ENCODE assay signal across 8 cellular contexts in genomic region chr17:38352245-38353083, GRCh38. TPM values are rescaled to one million over a fixed set of nuclear protein-coding genes. Genes with fewer than 3 reads are reported as not detected.
DNase-seq lines count a peak whose midpoint lies in the region; ATAC-seq and TF ChIP-seq lines count a peak whose summit lies in the region.

No MANE protein-coding gene starts in this region.

- H3K27me3 Mint-ChIP-seq in IgD-negative memory B cell (no peaks in the 10 kb centered on the region), nephron (ENCODE audit: low read depth) (no peaks in the 10 kb centered on the region)
- no peaks in the 10 kb centered on the region for H3K27me3 Mint-ChIP-seq in activated CD8-positive, alpha-beta memory T cell treated with anti-CD3 and anti-CD28 coated beads, Interleukin-2, amount 10 ng/mL, durations not matched to agents 7 days and 5 days

- H3K4me1 Mint-ChIP-seq in IgD-negative memory B cell: peaks cover 28 to 38% (median 34%) of the 10 kb centered on the region in 3 donors
- peaks cover 40% of the 10 kb centered on the region for H3K4me1 Mint-ChIP-seq in activated CD8-positive, alpha-beta memory T cell treated with anti-CD3 and anti-CD28 coated beads, Interleukin-2, amount 10 ng/mL, durations not matched to agents 7 days and 5 days
- H3K4me1 Mint-ChIP-seq in nephron: peaks cover 39% of the 10 kb centered on the region

- H3K4me3 ChIP-seq in fibroblast of villous mesenchyme (ENCODE audit: low read depth, low read length): peak overlapping the region; percentile 78

- H3K9me3 Mint-ChIP-seq in IgD-negative memory B cell: no peaks in the 10 kb centered on the region
- H3K9me3 Mint-ChIP-seq in activated CD8-positive, alpha-beta memory T cell treated with anti-CD3 and anti-CD28 coated beads, Interleukin-2, amount 10 ng/mL, durations not matched to agents 7 days and 5 days (ENCODE audit: low read depth): no peaks in the 10 kb centered on the region
- H3K9me3 Mint-ChIP-seq in nephron: no peaks in the 10 kb centered on the region

- H3K27ac Mint-ChIP-seq in IgD-negative memory B cell (peak overlapping the region; percentile 31 to 69 (median 62)), nephron (peak overlapping the region; percentile 9 to 53 (median 40))
- no peak overlapping the region for H3K27ac Mint-ChIP-seq in activated CD8-positive, alpha-beta memory T cell treated with anti-CD3 and anti-CD28 coated beads, Interleukin-2, amount 10 ng/mL, durations not matched to agents 7 days and 5 days

- CTCF ChIA-PET in activated CD8-positive, alpha-beta memory T cell treated with anti-CD3 and anti-CD28 coated beads, Interleukin-2, amount 10 ng/mL, durations not matched to agents 7 days and 5 days (lab: Charles Lee): interaction anchor here (0.7 to 17.4 kb wide), 7 partner anchors 14 to 207 kb away, joined by 3 to 334 read pairs (median 8); no protein-coding TSS in a partner anchor

- ATAC-seq in activated CD8-positive, alpha-beta memory T cell treated with anti-CD3 and anti-CD28 coated beads, Interleukin-2, amount 10 ng/mL, durations not matched to agents 7 days and 5 days: no peak
- ATAC-seq in HG03378 (IDR thresholded peaks at IDR 0.05; ENCODE audit: unreplicated experiment): no peak

- TF ChIP-seq CTCF in fibroblast of villous mesenchyme (IDR thresholded peaks at IDR 0.05; ENCODE audit: insufficient read depth, low read depth, low read length): no peak
- no peak for TF ChIP-seq CTCF in nephron (IDR thresholded peaks at IDR 0.05; ENCODE audit: unreplicated experiment in 3 of 3)

- peak; percentile 21 for DNase-seq in activated naive CD4-positive, alpha-beta T cell treated with Interleukin-2 at 50 U/mL for 16 hours
- DNase-seq in activated naive CD4-positive, alpha-beta T cell (lab: John Stamatoyannopoulos, UW): no peak
- DNase-seq in activated CD8-positive, alpha-beta memory T cell treated with anti-CD3 and anti-CD28 coated beads, Interleukin-2, amount 10 ng/mL, durations not matched to agents 7 days and 5 days: peak; percentile 47
- DNase-seq in fibroblast of villous mesenchyme (ENCODE audit: low read depth) (peak; percentile 34), epidermal melanocyte (ENCODE audit: insufficient read length, low spot score) (no peak)

- H3K36me3 Mint-ChIP-seq in IgD-negative memory B cell (peaks cover 4% of the 10 kb centered on the region), nephron (ENCODE audit: low read depth) (no peaks in the 10 kb centered on the region)
- no peaks in the 10 kb centered on the region for H3K36me3 Mint-ChIP-seq in activated CD8-positive, alpha-beta memory T cell treated with anti-CD3 and anti-CD28 coated beads, Interleukin-2, amount 10 ng/mL, durations not matched to agents 7 days and 5 days

- H3K4me3 Mint-ChIP-seq in IgD-negative memory B cell (peak overlapping the region; percentile 83 to 95 (median 94)), nephron (peak overlapping the region; percentile 86 to 92 (median 87))
- peak overlapping the region; percentile 71 for H3K4me3 Mint-ChIP-seq in activated CD8-positive, alpha-beta memory T cell treated with anti-CD3 and anti-CD28 coated beads, Interleukin-2, amount 10 ng/mL, durations not matched to agents 7 days and 5 days

RNA-seq across cellular contexts. Expression of gene SOCS7, which starts 0.8 kb away (rescaled TPM):
- polyA plus RNA-seq in IgD-negative memory B cell: 0.74 TPM
- total RNA-seq in activated CD8-positive, alpha-beta memory T cell treated with anti-CD3 and anti-CD28 coated beads, Interleukin-2, amount 10 ng/mL, durations not matched to agents 7 days and 5 days: 10 to 100 TPM; 16.2 to 16.8 TPM
- 11.2 and 13.9 TPM in 2 replicates for total RNA-seq in fibroblast of villous mesenchyme

RNA-seq across cellular contexts. Expression of gene GPR179, which starts 8.7 kb away (rescaled TPM):
- polyA plus RNA-seq in IgD-negative memory B cell: not detected
- total RNA-seq in activated CD8-positive, alpha-beta memory T cell treated with anti-CD3 and anti-CD28 coated beads, Interleukin-2, amount 10 ng/mL, durations not matched to agents 7 days and 5 days: under 1 TPM in 1 of 2 experiments, not detected in 1; 0.02 TPM
- total RNA-seq in fibroblast of villous mesenchyme: under 0.01 TPM in 1 of 2 replicates, not detected in the other

RNA-seq across cellular contexts. Expression of gene MRPL45, which starts 55.5 kb away (rescaled TPM):
- polyA plus RNA-seq in IgD-negative memory B cell: 23.5 TPM
- total RNA-seq in activated CD8-positive, alpha-beta memory T cell treated with anti-CD3 and anti-CD28 coated beads, Interleukin-2, amount 10 ng/mL, durations not matched to agents 7 days and 5 days: 10 to 100 TPM; 22.3 to 36.8 TPM
- 28.0 and 30.2 TPM in 2 replicates for total RNA-seq in fibroblast of villous mesenchyme

Comparison
In these comparisons a context has a peak if more than half of its experiments do, and no peak if none do; other contexts are left out.
1. DNase-seq: peak in activated naive CD4-positive, alpha-beta T cell treated with Interleukin-2 at 50 U/mL for 16 hours (single experiment), activated CD8-positive, alpha-beta memory T cell treated with anti-CD3 and anti-CD28 coated beads, Interleukin-2, amount 10 ng/mL, durations not matched to agents 7 days and 5 days (single experiment) and fibroblast of villous mesenchyme (single experiment); none in activated naive CD4-positive, alpha-beta T cell (0 of 4) and epidermal melanocyte (single experiment).
2. Peak in every context shown above with its lines, with median percentiles within 50 percentile points of each other: H3K4me3 Mint-ChIP-seq.